ENCODE assay signal across 3 cellular contexts in genomic region chr9:119523508-119523907, GRCh38.
TF ChIP-seq lines count a peak whose summit lies in the region.

No MANE protein-coding gene starts in this region.

TF ChIP-seq in A549, 52 proteins besides CTCF, POLR2A, EP300 and RAD21:
- TF ChIP-seq JUNB (IDR thresholded peaks at IDR 0.05) (no peak), PBX3 (IDR thresholded peaks at IDR 0.05) (no peak), ZFP36 (IDR thresholded peaks at IDR 0.05; ENCODE audit: borderline replicate concordance, partially characterized antibody) (no peak), MAFK (IDR thresholded peaks at IDR 0.05; ENCODE audit: partially characterized antibody) (peak; percentile 70), CBX8 (IDR thresholded peaks at IDR 0.05) (no peak)

TF ChIP-seq in IMR-90, 13 proteins besides CTCF, POLR2A, EP300 and RAD21:
- TF ChIP-seq MAFK (IDR thresholded peaks at IDR 0.05; ENCODE audit: low read depth, low read length) (peak; percentile 19; the same call in 1 of the 2 replicates), NFE2L2 (IDR thresholded peaks at IDR 0.05; ENCODE audit: low read depth, low read length) (peak; percentile 33; the same call in 1 of the 2 replicates), MAZ (IDR thresholded peaks at IDR 0.05; ENCODE audit: borderline replicate concordance, low read depth, low read length) (no peak)

TF ChIP-seq in H1, 55 proteins besides CTCF, POLR2A, EP300 and RAD21:
- no peak for TF ChIP-seq CHD1 (IDR thresholded peaks at IDR 0.05; ENCODE audit: low read depth, low read length)
- TF ChIP-seq MAFK (IDR thresholded peaks at IDR 0.05; ENCODE audit: low read depth, low read length): peak; percentile 3; the same call in 1 of the 2 replicates
